In genomic region chr9:126613656-126614055, GRCh38 we compare ENCODE assay signal across 8 cellular contexts. TPM values are rescaled to one million over a fixed set of nuclear protein-coding genes. Genes with fewer than 3 reads are reported as not detected.
DNase-seq lines count a peak whose midpoint lies in the region; ATAC-seq and TF ChIP-seq lines count a peak whose summit lies in the region.

Gene LMX1B (plus strand): TSS chr9:126613928. CDS start chr9:126614450, 522 bp downstream.

- no peaks in the 10 kb centered on the region for H3K9me3 ChIP-seq in upper lobe of left lung

- TF ChIP-seq CTCF in upper lobe of left lung (IDR thresholded peaks at IDR 0.05): no peak

- ATAC-seq in upper lobe of left lung (ENCODE audit: low FRiP score in 2 of 2): no peak
- no peak for ATAC-seq in GM18861 (IDR thresholded peaks at IDR 0.05; ENCODE audit: unreplicated experiment)

- no peaks in the 10 kb centered on the region for H3K36me3 ChIP-seq in upper lobe of left lung

- DNase-seq in activated naive CD4-positive, alpha-beta T cell treated with anti-CD3 and anti-CD28 coated beads, Interleukin-2, amount 50 U/mL, for 16 hours: no peak
- DNase-seq in activated T-helper 1 cell treated with anti-CD3 and anti-CD28 coated beads, Interleukin-12 subunit alpha, Interleukin-12 subunit beta, Interleukin-2, Interleukin-4 antibody, amounts not matched to agents 30 ng/mL and 10 ng/mL and 1 ng/mL, durations not matched to agents 14 hours and 24 hours and 36 hours (ENCODE audit: low spot score): no peak
- DNase-seq in upper lobe of left lung: peak in 1 of 2 donors; percentile 85
- no peak for DNase-seq in ureter (ENCODE audit: low spot score)
- no peak for DNase-seq in H4 (ENCODE audit: low spot score)

- TF ChIP-seq POLR2A in upper lobe of left lung (IDR thresholded peaks at IDR 0.05): no peak

- H3K27ac ChIP-seq in upper lobe of left lung: no peak within 1 kb of the TSS

- peaks cover 38% of the 10 kb centered on the region for H3K27me3 Mint-ChIP-seq in activated naive CD4-positive, alpha-beta T cell treated with anti-CD3 and anti-CD28 coated beads, Interleukin-2, amount 50 U/mL, for 24 hours
- peaks cover 67% of the 10 kb centered on the region for H3K27me3 Mint-ChIP-seq in activated T-helper 1 cell treated with anti-CD3 and anti-CD28 coated beads, Interleukin-12 subunit alpha, Interleukin-12 subunit beta, Interleukin-2, Interleukin-4 antibody, amounts not matched to agents 30 ng/mL and 10 ng/mL and 1 ng/mL, durations not matched to agents 14 hours and 24 hours and 36 hours (ENCODE audit: insufficient read depth)

- H3K4me3 ChIP-seq in iPS-11a (ENCODE audit: low read depth, low read length) (peak within 1 kb of the TSS; percentile 8), upper lobe of left lung (peak within 1 kb of the TSS in 3 of 4 donors; percentile 22 to 37 (median 25))

- no peaks in the 10 kb centered on the region for H3K36me3 Mint-ChIP-seq in activated naive CD4-positive, alpha-beta T cell treated with anti-CD3 and anti-CD28 coated beads, Interleukin-2, amount 50 U/mL, for 24 hours
- no peaks in the 10 kb centered on the region for H3K36me3 Mint-ChIP-seq in activated T-helper 1 cell treated with anti-CD3 and anti-CD28 coated beads, Interleukin-12 subunit alpha, Interleukin-12 subunit beta, Interleukin-2, Interleukin-4 antibody, amounts not matched to agents 30 ng/mL and 10 ng/mL and 1 ng/mL, durations not matched to agents 14 hours and 24 hours and 36 hours (ENCODE audit: low read depth)

- TF ChIP-seq EP300 in upper lobe of left lung (IDR thresholded peaks at IDR 0.05): no peak

- peaks cover 0 to 84% (median 60%) of the 10 kb centered on the region in 4 donors for H3K27me3 ChIP-seq in upper lobe of left lung

- H3K27ac Mint-ChIP-seq in activated naive CD4-positive, alpha-beta T cell treated with anti-CD3 and anti-CD28 coated beads, Interleukin-2, amount 50 U/mL, for 24 hours: no peak within 1 kb of the TSS
- peak within 1 kb of the TSS; percentile 34 for H3K27ac Mint-ChIP-seq in activated T-helper 1 cell treated with anti-CD3 and anti-CD28 coated beads, Interleukin-12 subunit alpha, Interleukin-12 subunit beta, Interleukin-2, Interleukin-4 antibody, amounts not matched to agents 30 ng/mL and 10 ng/mL and 1 ng/mL, durations not matched to agents 14 hours and 24 hours and 36 hours

- H3K9me3 Mint-ChIP-seq in activated naive CD4-positive, alpha-beta T cell treated with anti-CD3 and anti-CD28 coated beads, Interleukin-2, amount 50 U/mL, for 24 hours: no peaks in the 10 kb centered on the region
- H3K9me3 Mint-ChIP-seq in activated T-helper 1 cell treated with anti-CD3 and anti-CD28 coated beads, Interleukin-12 subunit alpha, Interleukin-12 subunit beta, Interleukin-2, Interleukin-4 antibody, amounts not matched to agents 30 ng/mL and 10 ng/mL and 1 ng/mL, durations not matched to agents 14 hours and 24 hours and 36 hours: no peaks in the 10 kb centered on the region

- H3K4me3 Mint-ChIP-seq in activated naive CD4-positive, alpha-beta T cell treated with anti-CD3 and anti-CD28 coated beads, Interleukin-2, amount 50 U/mL, for 24 hours: peak within 1 kb of the TSS; percentile 80
- H3K4me3 Mint-ChIP-seq in activated T-helper 1 cell treated with anti-CD3 and anti-CD28 coated beads, Interleukin-12 subunit alpha, Interleukin-12 subunit beta, Interleukin-2, Interleukin-4 antibody, amounts not matched to agents 30 ng/mL and 10 ng/mL and 1 ng/mL, durations not matched to agents 14 hours and 24 hours and 36 hours: no peak within 1 kb of the TSS

- intact Hi-C loops in activated T-helper 1 cell treated with anti-CD3 and anti-CD28 coated beads, Interleukin-12 subunit alpha, Interleukin-12 subunit beta, Interleukin-2, Interleukin-4 antibody, amounts not matched to agents 30 ng/mL and 10 ng/mL and 1 ng/mL, durations not matched to agents 14 hours and 24 hours and 36 hours (cut with micrococcal nuclease): no loop called here

- H3K4me1 Mint-ChIP-seq in activated naive CD4-positive, alpha-beta T cell treated with anti-CD3 and anti-CD28 coated beads, Interleukin-2, amount 50 U/mL, for 24 hours: peaks cover 28% of the 10 kb centered on the region
- peaks cover 8% of the 10 kb centered on the region for H3K4me1 Mint-ChIP-seq in activated T-helper 1 cell treated with anti-CD3 and anti-CD28 coated beads, Interleukin-12 subunit alpha, Interleukin-12 subunit beta, Interleukin-2, Interleukin-4 antibody, amounts not matched to agents 30 ng/mL and 10 ng/mL and 1 ng/mL, durations not matched to agents 14 hours and 24 hours and 36 hours (ENCODE audit: low read depth)

- WGBS in upper lobe of left lung, 2 donors: 2 to 7% methylated on average over 5 to 28 of the region's 59 CpGs

- peaks cover 43 to 66% (median 53%) of the 10 kb centered on the region in 4 donors for H3K4me1 ChIP-seq in upper lobe of left lung

RNA-seq across cellular contexts. Expression of gene LMX1B, which starts in this region (rescaled TPM):
- total RNA-seq in activated T-helper 1 cell treated with anti-CD3 and anti-CD28 coated beads, Interleukin-12 subunit alpha, Interleukin-12 subunit beta, Interleukin-2, Interleukin-4 antibody, amounts not matched to agents 30 ng/mL and 10 ng/mL and 1 ng/mL, durations not matched to agents 14 hours and 24 hours and 36 hours: not detected in 2 replicates
- total RNA-seq in upper lobe of left lung (under 1 TPM in 2 of 6 donors, not detected in 4; 0.14 to 0.40 TPM), ureter (not detected)
- 0.15 and 0.64 TPM in 2 replicates for total RNA-seq in H4 (2014; rRNA removed; shearing (Covaris generic))
